Comparison of ENCODE assay signal across 8 cellular contexts in genomic region chr3:57755368-57756021, GRCh38. TPM values are rescaled to one million over a fixed set of nuclear protein-coding genes. Genes with fewer than 3 reads are reported as not detected.
A peak's percentile ranks its signal among the peaks of the same experiment; 100 is the strongest.
DNase-seq lines count a peak whose midpoint lies in the region; ATAC-seq, FAIRE-seq and TF ChIP-seq lines count a peak whose summit lies in the region.

No MANE protein-coding gene starts in this region.

- H3K27me3 ChIP-seq in DND-41 (ENCODE audit: insufficient read depth, low read length, poor library complexity) (no peaks in the 10 kb centered on the region), GM12878 (replicated peaks in 1 of 2; ENCODE audit: control insufficient read depth in 2 of 2, insufficient read depth in 2 of 2, low read length in 1 of 2) (no peaks in the 10 kb centered on the region)

- TF ChIP-seq RAD21 in GM12878 (IDR thresholded peaks at IDR 0.05; ENCODE audit: insufficient read depth, low read depth, low read length) = peak; percentile 24; the same call in 1 of the 2 replicates

- peaks cover 22% of the 10 kb centered on the region for H4K20me1 ChIP-seq in DND-41 (ENCODE audit: insufficient read depth, low read length)
- H4K20me1 ChIP-seq in GM12878 (ENCODE audit: control insufficient read depth, insufficient read depth) = no peaks in the 10 kb centered on the region; the same call in 1 of the 2 replicates

- H3K36me3 ChIP-seq in DND-41 (ENCODE audit: insufficient read depth, low read length) = peaks cover 35% of the 10 kb centered on the region
- peaks cover 0 to 7% of the 10 kb centered on the region in 2 experiments; a peak in 1 of 4 replicates for H3K36me3 ChIP-seq in GM12878 (ENCODE audit: control insufficient read depth in 2 of 2, insufficient read depth in 2 of 2, low read length in 1 of 2)

- no peaks in the 10 kb centered on the region for H3K9me3 ChIP-seq in DND-41 (ENCODE audit: insufficient read depth, low read length, severe bottlenecking)
- H3K9me3 ChIP-seq in GM12878 (replicated peaks; ENCODE audit: control insufficient read depth, insufficient read depth, low read length) = no peaks in the 10 kb centered on the region
- H3K9me3 ChIP-seq in iPS-18c (ENCODE audit: control insufficient read depth, insufficient read depth, low read length) = peaks cover 2% of the 10 kb centered on the region

- peak; percentile 40 for TF ChIP-seq CTCF in DND-41 (IDR thresholded peaks at IDR 0.05; ENCODE audit: borderline replicate concordance, extremely low read depth, low read length, poor library complexity, severe bottlenecking)
- TF ChIP-seq CTCF in GM12878 (IDR thresholded peaks at IDR 0.05 in 2 of 3, conservative IDR thresholded peaks at IDR 0.05 in 1 of 3; ENCODE audit: control insufficient read depth in 2 of 3, extremely low read depth in 1 of 3, insufficient read depth in 1 of 3, low read depth in 3 of 3, low read length in 3 of 3) = peak in 1 of 3 experiments; percentile 11; a peak in 1 of 6 replicates

- H2AFZ ChIP-seq in DND-41 (ENCODE audit: low read depth, low read length) (peak overlapping the region; percentile 96), GM12878 (ENCODE audit: control insufficient read depth, low read depth, low read length) (peak overlapping the region; percentile 99)

- ATAC-seq in DND-41 (ENCODE audit: insufficient read depth, low read depth) = peak; percentile 70
- ATAC-seq in GM19372 (IDR thresholded peaks at IDR 0.05; ENCODE audit: low read depth, unreplicated experiment) = peak; percentile 55
- ATAC-seq in HG03439 (IDR thresholded peaks at IDR 0.05; ENCODE audit: unreplicated experiment) = peak; percentile 48
- peak; percentile 66 for ATAC-seq in GM12878

- RAD21 ChIA-PET in GM12878 (lab: Charles Lee; ENCODE audit: unreplicated experiment) = interaction anchor here (0.7 to 1.6 kb wide), 13 partner anchors 11 to 358 kb away, joined by 3 to 12 read pairs (median 4); partner anchors contain the start of genes ARF4 and DENND6A

- no TSS peak for BruUV-seq in GM12878 (replicated peaks; lab: Mats Ljungman, UMichigan)

- peak overlapping the region; percentile 97 for H3K27ac ChIP-seq in DND-41 (ENCODE audit: low read length)
- H3K27ac ChIP-seq in GM12878 (ENCODE audit: control insufficient read depth, insufficient read depth) = peak overlapping the region; percentile 91

- SMC1A ChIA-PET in GM12878 (lab: Charles Lee; ENCODE audit: uncharacterized antibody, unreplicated experiment) = interaction anchor here (1.0 to 1.8 kb wide), 9 partner anchors 9 to 160 kb away, joined by 3 to 9 read pairs (median 5); no protein-coding TSS in a partner anchor

- H3K79me2 ChIP-seq in DND-41 (ENCODE audit: insufficient read depth, low read length) (peaks cover 45% of the 10 kb centered on the region), GM12878 (ENCODE audit: control insufficient read depth, insufficient read depth, low read length) (peaks cover 44% of the 10 kb centered on the region)

- H3K4me2 ChIP-seq in DND-41 (ENCODE audit: insufficient read depth, low read length) (peak overlapping the region; percentile 98), GM12878 (ENCODE audit: control insufficient read depth, insufficient read depth) (peak overlapping the region; percentile 95)

- CTCF ChIA-PET in GM12878 (lab: Yijun Ruan, JAX) = interaction anchor here (1.1 to 1.8 kb wide), 5 partner anchors 12 to 84 kb away, joined by 3 to 7 read pairs (median 5); no protein-coding TSS in a partner anchor

- in situ Hi-C loops in GM12878 (cut with MboI) = no loop called here

- POLR2A ChIA-PET in GM12878 (lab: Charles Lee) = interaction anchor here (0.6 to 1.8 kb wide), 9 partner anchors 12 to 284 kb away, joined by 3 to 10 read pairs (median 4); partner anchors contain the start of genes ARF4 and DENND6A

- DNase-seq in DND-41 (no peak), RKO (ENCODE audit: low spot score) (peak; percentile 89), GM12878 (ENCODE audit: low read depth, low spot score) (no peak), epidermal melanocyte (ENCODE audit: insufficient read length, low spot score) (no peak)
- peak; percentile 19 for DNase-seq in stimulated activated CD4-positive, alpha-beta T cell treated with anti-CD3 and anti-CD28 coated beads, Interleukin-12 subunit alpha, Interleukin-12 subunit beta, amount 100 ng/mL, for 4 hours

- H3K4me3 ChIP-seq in DND-41 (ENCODE audit: low read depth in 1 of 2, low read length in 2 of 2) (peak overlapping the region; percentile 84 to 97), GM12878 (peak overlapping the region; percentile 77), iPS-18c (ENCODE audit: insufficient read depth, low read depth, low read length) (peak overlapping the region; percentile 89)

- intact Hi-C loops in GM12878 (cut with micrococcal nuclease; ENCODE audit: unreplicated experiment) = loop anchor here (1.0 to 5.0 kb wide), 4 partner anchors 62 to 358 kb away; partner anchors contain the start of genes ARF4 and DENND6A

- peak; percentile 97 for FAIRE-seq in GM12878 (lab: Jason Lieb, UNC)

- TF ChIP-seq EP300 in GM12878 (IDR thresholded peaks at IDR 0.05; ENCODE audit: borderline replicate concordance in 1 of 2, control insufficient read depth in 1 of 2, low read depth in 2 of 2, low read length in 2 of 2) = no peak

- H3K4me1 ChIP-seq in DND-41 (ENCODE audit: insufficient read depth, low read length) (peaks cover 44% of the 10 kb centered on the region), GM12878 (ENCODE audit: control insufficient read depth, insufficient read depth, low read length) (peaks cover 6% of the 10 kb centered on the region; the same call in 1 of the 2 replicates)

- no peak for TF ChIP-seq POLR2A in GM12878 (IDR thresholded peaks at IDR 0.05; ENCODE audit: low read depth, low read length)

- WGBS in GM12878 (ENCODE audit: insufficient coverage, insufficient replicate concordance, low lambda C conversion rate, missing lambda C conversion rate) = 5% methylated on average over 11 of the region's 11 CpGs

- H3K9ac ChIP-seq in DND-41 (ENCODE audit: low read depth, low read length) (peak overlapping the region; percentile 91), GM12878 (ENCODE audit: control insufficient read depth, insufficient read depth, low read length) (peak overlapping the region; percentile 94)

TF ChIP-seq in GM12878, 131 proteins besides CTCF, POLR2A, EP300 and RAD21 (continues in another document):
- no peak for TF ChIP-seq ASH2L (IDR thresholded peaks at IDR 0.05; ENCODE audit: borderline replicate concordance, low read depth)
- TF ChIP-seq, protein P1, sequence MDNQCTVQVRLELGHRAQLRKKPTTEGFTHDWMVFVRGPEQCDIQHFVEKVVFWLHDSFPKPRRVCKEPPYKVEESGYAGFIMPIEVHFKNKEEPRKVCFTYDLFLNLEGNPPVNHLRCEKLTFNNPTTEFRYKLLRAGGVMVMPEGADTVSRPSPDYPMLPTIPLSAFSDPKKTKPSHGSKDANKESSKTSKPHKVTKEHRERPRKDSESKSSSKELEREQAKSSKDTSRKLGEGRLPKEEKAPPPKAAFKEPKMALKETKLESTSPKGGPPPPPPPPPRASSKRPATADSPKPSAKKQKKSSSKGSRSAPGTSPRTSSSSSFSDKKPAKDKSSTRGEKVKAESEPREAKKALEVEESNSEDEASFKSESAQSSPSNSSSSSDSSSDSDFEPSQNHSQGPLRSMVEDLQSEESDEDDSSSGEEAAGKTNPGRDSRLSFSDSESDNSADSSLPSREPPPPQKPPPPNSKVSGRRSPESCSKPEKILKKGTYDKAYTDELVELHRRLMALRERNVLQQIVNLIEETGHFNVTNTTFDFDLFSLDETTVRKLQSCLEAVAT (IDR thresholded peaks at IDR 0.05) = peak; percentile 78
- peak; percentile 50; the same call in 1 of the 2 replicates for TF ChIP-seq JUNB (IDR thresholded peaks at IDR 0.05)
- peak; percentile 47; the same call in 1 of the 2 replicates for TF ChIP-seq ATF2 (IDR thresholded peaks at IDR 0.05; ENCODE audit: low read length)
- no peak for TF ChIP-seq SPI1 (IDR thresholded peaks at IDR 0.05; ENCODE audit: borderline replicate concordance, insufficient read depth, low read depth, low read length)
- no peak for TF ChIP-seq ZNF207 (IDR thresholded peaks at IDR 0.05; ENCODE audit: borderline replicate concordance)
- 0 out of 2 replicates have a peak, but pooled peaks have one; percentile 40 for TF ChIP-seq NFIC (IDR thresholded peaks at IDR 0.05; ENCODE audit: low read depth, low read length)
- peak; percentile 29 for TF ChIP-seq KLF5 (IDR thresholded peaks at IDR 0.05; ENCODE audit: partially characterized antibody)

RNA-seq across cellular contexts. Expression of gene SLMAP, which starts 0.6 kb away (rescaled TPM):
- 165 and 166 TPM in 2 replicates for total RNA-seq in GM12878 (2013; cell fraction: nucleolus; rRNA removed)
- total RNA-seq in GM12878 (2014; rRNA removed) (28.0 and 32.0 TPM in 2 replicates), GM12878 (2014; rRNA removed; fragmentation: Illumina TruSeq; extraction: Trizol) (31.6 and 32.8 TPM in 2 replicates), GM12878 (2021) (39.8 and 43.8 TPM in 2 replicates)
- polyA plus RNA-seq in GM12878 (2011; ENCODE audit: low read depth) = 10.0 TPM
- polyA plus RNA-seq in GM12878 (2011; rRNA removed) (33.8 and 44.3 TPM in 2 replicates), GM12878 (2014; fragmentation: Illumina TruSeq; extraction: Trizol) (24.7 and 25.5 TPM in 2 replicates), GM12878 (2014; fragmentation: Nextera tagmentation; extraction: Ambion mirVana) (10 to 100 TPM in 1 of 2 experiments, 1 to 10 TPM in 1; 8.3 to 10.4 TPM), GM12878 (2014; rRNA removed) (15.1 and 17.7 TPM in 2 replicates), GM12878 (2016; fragmentation: Nextera tagmentation; extraction: Ambion mirVana) (10 to 100 TPM; 22.9 to 28.3 TPM)
- 12.8 and 13.7 TPM in 2 replicates for polyA plus RNA-seq in GM12878 (2011; cell fraction: cytosol; rRNA removed)
- polyA plus RNA-seq in GM12878 (2011; cell fraction: nucleus; rRNA removed) = 27.9 and 29.0 TPM in 2 replicates
- polyA plus RNA-seq in GM12878 (2012) = 15.1 and 15.6 TPM in 2 replicates
- 52.5 and 59.2 TPM in 2 replicates for polyA minus RNA-seq in GM12878 (2011; rRNA and poly(A)+ RNA removed)
- 17.4 and 23.6 TPM in 2 replicates for polyA minus RNA-seq in GM12878 (2011; cell fraction: cytosol; rRNA and poly(A)+ RNA removed)
- polyA minus RNA-seq in GM12878 (2011; cell fraction: nucleus; rRNA and poly(A)+ RNA removed) = 41.2 and 71.8 TPM in 2 replicates

Comparison
In these comparisons a context has a peak if more than half of its experiments do, and no peak if none do; other contexts are left out.
1. DNase-seq: peak in RKO (single experiment) and stimulated activated CD4-positive, alpha-beta T cell treated with anti-CD3 and anti-CD28 coated beads, Interleukin-12 subunit alpha, Interleukin-12 subunit beta, amount 100 ng/mL, for 4 hours (single experiment); none in DND-41 (single experiment), GM12878 (single experiment) and epidermal melanocyte (single experiment).
2. Peak in every context shown above with its lines, with median percentiles within 50 percentile points of each other: ATAC-seq and H3K4me3 ChIP-seq.